Comparison of ENCODE assay signal across 8 cellular contexts in genomic region chr7:1065263-1066260, GRCh38. TPM values are rescaled to one million over a fixed set of nuclear protein-coding genes. Genes with fewer than 3 reads are reported as not detected.
DNase-seq lines count a peak whose midpoint lies in the region; ATAC-seq and TF ChIP-seq lines count a peak whose summit lies in the region.

No MANE protein-coding gene starts in this region.

- POLR2A ChIA-PET in CD4-positive, alpha-beta memory T cell (lab: Charles Lee; ENCODE audit: partially characterized antibody) = interaction anchor here (0.7 to 2.5 kb wide), 5 partner anchors 21 to 91 kb away, joined by 3 to 44 read pairs (median 3); partner anchors contain the start of genes COX19 and GPR146

- peak overlapping the region; percentile 25 to 79 (median 73) for H3K4me3 Mint-ChIP-seq in CD4-positive, alpha-beta memory T cell

- intact Hi-C loops in CD4-positive, alpha-beta memory T cell (cut with micrococcal nuclease) = loop anchor here (1.0 to 2.0 kb wide), 3 partner anchors 21 to 156 kb away; partner anchors contain the start of gene GPR146
- intact Hi-C loops in heart right ventricle (cut with DNase I) (loop anchor here (1.0 to 2.0 kb wide), 5 partner anchors 69 to 79 kb away; no protein-coding TSS in a partner anchor), vagina (cut with DNase I) (loop anchor here (2.0 kb wide), 2 partner anchors 37 to 73 kb away; no protein-coding TSS in a partner anchor)

- H3K4me1 Mint-ChIP-seq in CD4-positive, alpha-beta memory T cell = peaks cover 6 to 28% (median 12%) of the 10 kb centered on the region in 4 donors

- DNase-seq in CD4-positive, alpha-beta memory T cell = peak; percentile 79 to 84 (median 80)
- DNase-seq in Kasumi-1 (lab: John Stamatoyannopoulos, UW) = peak; percentile 32 to 37
- peak; percentile 67 to 79 (median 75) for DNase-seq in T-helper 1 cell
- peak; percentile 59 for DNase-seq in activated naive CD8-positive, alpha-beta T cell treated with anti-CD3 and anti-CD28 coated beads, Interleukin-2, amount 50 U/mL, for 16 hours (ENCODE audit: low read depth, low spot score)
- peak; percentile 85 to 87 for DNase-seq in heart right ventricle
- DNase-seq in retina = peak; percentile 87
- no peak for DNase-seq in vagina (ENCODE audit: extremely low spot score in 2 of 2)

- no peaks in the 10 kb centered on the region for H3K27me3 ChIP-seq in CD4-positive, alpha-beta memory T cell (ENCODE audit: insufficient read depth, low read length)
- H3K27me3 ChIP-seq in heart right ventricle = peaks cover 0 to 7% (median 0%) of the 10 kb centered on the region in 7 donors
- H3K27me3 ChIP-seq in vagina = no peaks in the 10 kb centered on the region

- H3K9me3 ChIP-seq in CD4-positive, alpha-beta memory T cell (ENCODE audit: control insufficient read depth in 1 of 2, low read length in 2 of 2) = no peaks in the 10 kb centered on the region
- H3K9me3 ChIP-seq in heart right ventricle = no peaks in the 10 kb centered on the region
- H3K9me3 ChIP-seq in vagina = no peaks in the 10 kb centered on the region

- TF ChIP-seq POLR2A in vagina (IDR thresholded peaks at IDR 0.05) = no peak

- H3K36me3 ChIP-seq in CD4-positive, alpha-beta memory T cell (ENCODE audit: insufficient read depth, low read length) = no peaks in the 10 kb centered on the region
- H3K36me3 ChIP-seq in heart right ventricle (no peaks in the 10 kb centered on the region), vagina (no peaks in the 10 kb centered on the region)

- H3K27ac ChIP-seq in CD4-positive, alpha-beta memory T cell (ENCODE audit: low read depth, low read length) = no peak overlapping the region
- no peak overlapping the region for H3K27ac ChIP-seq in heart right ventricle
- no peak overlapping the region for H3K27ac ChIP-seq in vagina

- peak; percentile 95 to 99 (median 96) for TF ChIP-seq CTCF in heart right ventricle (IDR thresholded peaks at IDR 0.05)
- peak; percentile 91 to 99 (median 97) for TF ChIP-seq CTCF in vagina (IDR thresholded peaks at IDR 0.05)

- WGBS in heart right ventricle, 2 donors = 25 to 28% methylated on average over 61 of the region's 61 CpGs

- H3K27ac Mint-ChIP-seq in CD4-positive, alpha-beta memory T cell = peak overlapping the region in 1 of 7 donors; percentile 62

- peak overlapping the region in 1 of 2 donors; percentile 42 for H3K4me3 ChIP-seq in CD4-positive, alpha-beta memory T cell (ENCODE audit: low read length in 2 of 2)
- peak overlapping the region in 9 of 10 donors; percentile 6 to 42 (median 25) for H3K4me3 ChIP-seq in heart right ventricle
- H3K4me3 ChIP-seq in vagina = peak overlapping the region in 1 of 2 donors; percentile 28

- CTCF ChIA-PET in CD4-positive, alpha-beta memory T cell (lab: Charles Lee; ENCODE audit: partially characterized antibody) = interaction anchor here (0.8 to 11.9 kb wide), 23 partner anchors 10 to 156 kb away, joined by 3 to 359 read pairs (median 7); partner anchors contain the start of genes COX19 and GPR146

- H3K9me3 Mint-ChIP-seq in CD4-positive, alpha-beta memory T cell = no peaks in the 10 kb centered on the region

- peaks cover 11% of the 10 kb centered on the region for H3K4me1 ChIP-seq in CD4-positive, alpha-beta memory T cell (ENCODE audit: insufficient read depth, low read length)
- H3K4me1 ChIP-seq in heart right ventricle (peaks cover 7 to 27% (median 19%) of the 10 kb centered on the region in 9 donors), vagina (peaks cover 48% of the 10 kb centered on the region)

- no peaks in the 10 kb centered on the region for H3K27me3 Mint-ChIP-seq in CD4-positive, alpha-beta memory T cell

- no peaks in the 10 kb centered on the region for H3K36me3 Mint-ChIP-seq in CD4-positive, alpha-beta memory T cell

- ATAC-seq in GM19468 (IDR thresholded peaks at IDR 0.05; ENCODE audit: extremely low read depth, unreplicated experiment) (peak; percentile 26), heart right ventricle (peak; percentile 89 to 95 (median 95))

RNA-seq across cellular contexts. Expression of gene GPR146, which starts 21.2 kb away (rescaled TPM):
- 10 to 100 TPM in 1 of 2 experiments, 1 to 10 TPM in 1; 8.8 to 10.1 TPM for total RNA-seq in CD4-positive, alpha-beta memory T cell
- 10 to 100 TPM; 10.0 to 22.2 TPM for polyA plus RNA-seq in CD4-positive, alpha-beta memory T cell
- total RNA-seq in heart right ventricle (10 to 100 TPM; 15.1 to 34.5 (median 22.7) TPM), vagina (36.1 TPM)
- polyA plus RNA-seq in heart right ventricle = 10 to 100 TPM; 13.3 to 28.7 TPM

RNA-seq across cellular contexts. Expression of gene GPER1, which starts 22.4 kb away (rescaled TPM):
- not detected for total RNA-seq in CD4-positive, alpha-beta memory T cell
- polyA plus RNA-seq in CD4-positive, alpha-beta memory T cell = not detected
- 1 to 10 TPM; 1.1 to 4.7 (median 1.7) TPM for total RNA-seq in heart right ventricle
- 1 to 10 TPM; 3.0 to 4.5 TPM for polyA plus RNA-seq in heart right ventricle
- total RNA-seq in vagina = 8.3 TPM

Comparison
In these comparisons a context has a peak if more than half of its experiments do, and no peak if none do; other contexts are left out.
1. DNase-seq: peak in CD4-positive, alpha-beta memory T cell (5 of 5), Kasumi-1 (2 of 2), T-helper 1 cell (5 of 5), activated naive CD8-positive, alpha-beta T cell treated with anti-CD3 and anti-CD28 coated beads, Interleukin-2, amount 50 U/mL, for 16 hours (single experiment), heart right ventricle (2 of 2) and retina (single experiment); none in vagina (0 of 2).